Comparison of ENCODE assay signal across 8 cellular contexts in genomic region chr9:76077537-76077936, GRCh38.
"Had no signal": no experiment of that assay in that cellular context is flagged by ENCODE, and none has a peak within 500 bp of the region (broad histone marks: within the 10 kb centered on the region; RNA-seq: fewer than 3 reads in every experiment).

No MANE protein-coding gene starts in this region.

- H3K4me3 ChIP-seq: GM12878 had no signal

- FAIRE-seq: G401.6, GM12878, GM12891, GM12892, GM18507, GM19239 had no signal

- DNase-seq: GDM1, GF-D8 had no signal

- ATAC-seq: GM12878 had no signal
